ENCODE assay signal across 8 cellular contexts in the genomic region with DNA sequence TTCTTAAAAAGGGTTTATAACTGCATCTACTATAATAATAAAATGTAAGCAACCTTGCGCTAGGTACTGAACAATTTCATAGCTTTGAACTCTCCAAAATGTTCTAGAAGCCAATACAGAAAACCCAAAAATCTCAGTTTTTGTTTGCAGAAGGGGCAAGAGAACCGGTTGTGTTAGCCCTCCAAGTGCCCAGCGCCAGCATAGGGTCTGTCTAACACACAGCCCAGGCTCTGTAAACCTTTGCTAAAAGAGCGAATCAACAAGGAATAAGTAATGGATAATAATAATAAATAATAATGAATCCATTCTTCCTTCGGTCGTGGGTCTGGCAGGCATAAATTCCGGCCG. TPM values are rescaled to one million over a fixed set of nuclear protein-coding genes. Genes with fewer than 3 reads are reported as not detected.
DNase-seq lines count a peak whose midpoint lies in the region; ATAC-seq and TF ChIP-seq lines count a peak whose summit lies in the region.

No MANE protein-coding gene starts in this region.

- TF ChIP-seq CTCF in HFFc6 (IDR thresholded peaks at IDR 0.05) (no peak), GM13977 (IDR thresholded peaks at IDR 0.05; ENCODE audit: extremely low read depth, insufficient read depth, missing control alignments) (no peak)

- H3K4me1 ChIP-seq in CD4-positive, alpha-beta memory T cell (ENCODE audit: insufficient read depth, low read length) = peaks cover 11% of the 10 kb centered on the region
- peaks cover 0 to 4% of the 10 kb centered on the region in 2 donors for H3K4me1 ChIP-seq in naive thymus-derived CD4-positive, alpha-beta T cell (ENCODE audit: control insufficient read depth in 2 of 2, insufficient read depth in 2 of 2, low read length in 2 of 2)

- H3K27ac ChIP-seq in CD4-positive, alpha-beta memory T cell (ENCODE audit: low read depth, low read length) = no peak overlapping the region
- H3K27ac ChIP-seq in naive thymus-derived CD4-positive, alpha-beta T cell (ENCODE audit: low read depth, low read length) = no peak overlapping the region

- POLR2A ChIA-PET in CD4-positive, alpha-beta memory T cell (lab: Charles Lee; ENCODE audit: partially characterized antibody) = interaction anchor here (1.1 to 1.7 kb wide), 2 partner anchors 65 to 316 kb away, joined by 3 to 4 read pairs; partner anchors contain the start of gene MORC3
- POLR2A ChIA-PET in naive thymus-derived CD4-positive, alpha-beta T cell (lab: Charles Lee) = interaction anchor here (1.4 to 1.5 kb wide), 2 partner anchors 8 to 65 kb away, joined by 4 read pairs; partner anchors contain the start of gene MORC3

- DNase-seq in CD4-positive, alpha-beta memory T cell = no peak
- DNase-seq in HFFc6 (no peak), erythroblast (lab: John Stamatoyannopoulos, UW) (no peak), GM13977 (ENCODE audit: low spot score) (no peak), NCI-H1930 (lab: John Stamatoyannopoulos, UW) (no peak)
- no peak for DNase-seq in naive thymus-derived CD4-positive, alpha-beta T cell

- H3K36me3 ChIP-seq in CD4-positive, alpha-beta memory T cell (ENCODE audit: insufficient read depth, low read length) = no peaks in the 10 kb centered on the region
- no peaks in the 10 kb centered on the region for H3K36me3 ChIP-seq in naive thymus-derived CD4-positive, alpha-beta T cell (ENCODE audit: control insufficient read depth in 2 of 3, insufficient read depth in 3 of 3, low read length in 3 of 3)

- no peaks in the 10 kb centered on the region for H3K9me3 Mint-ChIP-seq in CD4-positive, alpha-beta memory T cell
- H3K9me3 Mint-ChIP-seq in HFFc6 = no peaks in the 10 kb centered on the region
- no peaks in the 10 kb centered on the region for H3K9me3 Mint-ChIP-seq in activated naive CD8-positive, alpha-beta T cell (ENCODE audit: low read depth)
- H3K9me3 Mint-ChIP-seq in naive thymus-derived CD4-positive, alpha-beta T cell = no peaks in the 10 kb centered on the region

- CTCF ChIA-PET in CD4-positive, alpha-beta memory T cell (lab: Charles Lee; ENCODE audit: partially characterized antibody) = interaction anchor here (1.1 to 1.4 kb wide), 2 partner anchors 11 to 245 kb away, joined by 3 read pairs; no protein-coding TSS in a partner anchor
- CTCF ChIA-PET in naive thymus-derived CD4-positive, alpha-beta T cell (lab: Charles Lee) = no interaction called here

- H3K4me3 ChIP-seq in CD4-positive, alpha-beta memory T cell (ENCODE audit: low read length in 2 of 2) = peak overlapping the region in 1 of 2 donors; percentile 66
- no peak overlapping the region for H3K4me3 ChIP-seq in naive thymus-derived CD4-positive, alpha-beta T cell (ENCODE audit: low read length)

- no peak for ATAC-seq in naive thymus-derived CD4-positive, alpha-beta T cell
- no peak for ATAC-seq in GM18517 (IDR thresholded peaks at IDR 0.05; ENCODE audit: unreplicated experiment)

- in situ Hi-C loops in GM13977 (cut with MboI; ENCODE audit: low pct_unique_long_range_greater_than_20kb, low sequenced_read_pairs, unreplicated experiment) = no loop called here

- peak overlapping the region in 2 of 7 donors; percentile 16 to 17 for H3K27ac Mint-ChIP-seq in CD4-positive, alpha-beta memory T cell
- no peak overlapping the region for H3K27ac Mint-ChIP-seq in HFFc6
- H3K27ac Mint-ChIP-seq in activated naive CD8-positive, alpha-beta T cell = no peak overlapping the region
- no peak overlapping the region for H3K27ac Mint-ChIP-seq in naive thymus-derived CD4-positive, alpha-beta T cell

- no peaks in the 10 kb centered on the region for H3K27me3 ChIP-seq in CD4-positive, alpha-beta memory T cell (ENCODE audit: insufficient read depth, low read length)
- no peaks in the 10 kb centered on the region for H3K27me3 ChIP-seq in naive thymus-derived CD4-positive, alpha-beta T cell (ENCODE audit: control insufficient read depth in 2 of 2, insufficient read depth in 2 of 2, low read length in 2 of 2)

- H3K27me3 Mint-ChIP-seq in CD4-positive, alpha-beta memory T cell = no peaks in the 10 kb centered on the region
- H3K27me3 Mint-ChIP-seq in HFFc6 (ENCODE audit: insufficient read depth) = peaks cover 2% of the 10 kb centered on the region; the same call in 1 of the 2 replicates
- no peaks in the 10 kb centered on the region for H3K27me3 Mint-ChIP-seq in activated naive CD8-positive, alpha-beta T cell
- no peaks in the 10 kb centered on the region for H3K27me3 Mint-ChIP-seq in naive thymus-derived CD4-positive, alpha-beta T cell

- H3K36me3 Mint-ChIP-seq in CD4-positive, alpha-beta memory T cell = peaks cover 0 to 2% of the 10 kb centered on the region in 2 donors
- H3K36me3 Mint-ChIP-seq in HFFc6 (ENCODE audit: low read depth) = peaks cover 9% of the 10 kb centered on the region
- peaks cover 4% of the 10 kb centered on the region for H3K36me3 Mint-ChIP-seq in activated naive CD8-positive, alpha-beta T cell
- H3K36me3 Mint-ChIP-seq in naive thymus-derived CD4-positive, alpha-beta T cell = peaks cover 0 to 5% (median 0%) of the 10 kb centered on the region in 5 donors

- H3K9me3 ChIP-seq in CD4-positive, alpha-beta memory T cell (ENCODE audit: control insufficient read depth in 1 of 2, low read length in 2 of 2) = no peaks in the 10 kb centered on the region
- H3K9me3 ChIP-seq in naive thymus-derived CD4-positive, alpha-beta T cell (ENCODE audit: control insufficient read depth in 2 of 3, low read length in 3 of 3) = no peaks in the 10 kb centered on the region

- intact Hi-C loops in CD4-positive, alpha-beta memory T cell (cut with micrococcal nuclease) = loop anchor here (1.0 to 5.0 kb wide), 2 partner anchors 229 to 243 kb away; partner anchors contain the start of gene DOP1B
- intact Hi-C loops in naive thymus-derived CD4-positive, alpha-beta T cell (cut with micrococcal nuclease) = loop anchor here (1.0 to 5.0 kb wide), 6 partner anchors 65 to 1768 kb away; partner anchors contain the start of genes DOP1B (in 2 of the 2), MORC3 (in 2 of the 2), SETD4 (in 2 of the 2) and RCAN1 (in 1 of the 2)

- peak overlapping the region in 6 of 8 donors; percentile 46 to 69 (median 58) for H3K4me3 Mint-ChIP-seq in CD4-positive, alpha-beta memory T cell
- H3K4me3 Mint-ChIP-seq in HFFc6 = peak overlapping the region; percentile 45; the same call in 1 of the 2 replicates
- peak overlapping the region; percentile 44 for H3K4me3 Mint-ChIP-seq in activated naive CD8-positive, alpha-beta T cell
- peak overlapping the region in 8 of 10 donors; percentile 24 to 71 (median 50) for H3K4me3 Mint-ChIP-seq in naive thymus-derived CD4-positive, alpha-beta T cell

- no peak for TF ChIP-seq POLR2A in erythroblast (IDR thresholded peaks at IDR 0.05; ENCODE audit: low read length)

- peaks cover 9 to 15% (median 9%) of the 10 kb centered on the region in 4 donors for H3K4me1 Mint-ChIP-seq in CD4-positive, alpha-beta memory T cell
- H3K4me1 Mint-ChIP-seq in HFFc6 (ENCODE audit: low read depth) = peaks cover 24% of the 10 kb centered on the region
- H3K4me1 Mint-ChIP-seq in activated naive CD8-positive, alpha-beta T cell (ENCODE audit: low read depth) = peaks cover 10% of the 10 kb centered on the region
- peaks cover 4 to 30% (median 6%) of the 10 kb centered on the region in 7 donors for H3K4me1 Mint-ChIP-seq in naive thymus-derived CD4-positive, alpha-beta T cell

RNA-seq across cellular contexts. Expression of gene CHAF1B, which starts 0.3 kb away (rescaled TPM):
- total RNA-seq in CD4-positive, alpha-beta memory T cell = 1 to 10 TPM; 1.3 to 1.6 TPM
- 1 to 10 TPM; 2.0 to 2.3 TPM for polyA plus RNA-seq in CD4-positive, alpha-beta memory T cell
- total RNA-seq in HFFc6 (2021; fragmentation: NEBNext Ultra II Directional; extraction: Animal tissue kit (Norgen Biotek cat#: 25700)) = 10 to 100 TPM in 4 of 6 experiments, 1 to 10 TPM in 2; 4.3 to 11.4 (median 10.5) TPM
- 10 to 100 TPM in 1 of 5 experiments, 1 to 10 TPM in 4; 1.5 to 21.4 (median 4.0) TPM for total RNA-seq in naive thymus-derived CD4-positive, alpha-beta T cell
- polyA plus RNA-seq in naive thymus-derived CD4-positive, alpha-beta T cell = 1 to 10 TPM in 1 of 2 donors, under 1 TPM in 1; 0.61 to 1.9 TPM
